In the genomic region with DNA sequence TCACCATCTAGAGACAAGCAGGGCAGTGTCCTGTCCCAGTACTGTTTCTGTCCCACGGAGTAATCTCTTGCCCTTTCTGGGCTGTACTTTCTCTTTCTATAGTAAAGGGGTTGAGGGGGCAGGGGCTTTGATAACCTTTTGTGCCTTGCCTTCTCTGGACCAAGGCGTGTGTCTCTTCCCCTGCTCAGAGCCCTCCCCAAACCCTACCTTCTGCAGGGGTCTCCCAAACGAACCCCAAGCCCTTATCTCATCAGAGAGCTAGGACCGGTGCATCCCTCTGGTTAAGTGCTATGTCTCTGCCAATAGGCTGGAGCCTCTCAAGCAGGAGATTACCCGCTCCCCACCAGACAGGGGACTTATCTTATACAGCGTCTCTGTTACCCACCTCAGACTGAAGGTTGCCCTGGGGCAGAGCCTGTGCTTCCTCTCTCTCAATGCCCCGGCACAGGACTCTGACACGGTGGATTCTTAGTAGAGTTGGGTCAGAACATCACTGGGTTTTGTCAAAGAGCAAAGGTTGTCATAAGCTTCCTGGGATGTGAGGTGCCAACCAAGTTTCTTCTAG, we compare ENCODE assay signal across 9 cellular contexts. TPM values are rescaled to one million over a fixed set of nuclear protein-coding genes. Genes with fewer than 3 reads are reported as not detected.
A peak's percentile ranks its signal among the peaks of the same experiment; 100 is the strongest.
DNase-seq lines count a peak whose midpoint lies in the region; ATAC-seq, FAIRE-seq and TF ChIP-seq lines count a peak whose summit lies in the region.
"Had no signal": no experiment of that assay in that cellular context is flagged by ENCODE, and none has a peak within 500 bp of the region (broad histone marks: within the 10 kb centered on the region; RNA-seq: fewer than 3 reads in every experiment).

No MANE protein-coding gene starts in this region.

- peak overlapping the region; percentile 36 for H3K27ac ChIP-seq in CD4-positive, alpha-beta T cell (ENCODE audit: low read depth, low read length)
- peak overlapping the region; percentile 20 for H3K27ac ChIP-seq in OCI-LY3 (ENCODE audit: low read length)
- H3K27ac ChIP-seq in coronary artery = peak overlapping the region; percentile 48 to 100
- peak overlapping the region in 1 of 4 donors; percentile 39 for H3K27ac ChIP-seq in pancreas

- WGBS in pancreas, 2 donors = 66 to 68% methylated on average over 8 of the region's 8 CpGs

- no peaks in the 10 kb centered on the region for H3K9me3 ChIP-seq in CD4-positive, alpha-beta T cell (ENCODE audit: control insufficient read depth, low read length)
- no peaks in the 10 kb centered on the region for H3K9me3 ChIP-seq in OCI-LY3 (ENCODE audit: insufficient read depth, low read length)
- H3K9me3 ChIP-seq in pancreas = no peaks in the 10 kb centered on the region

- H3K27me3 ChIP-seq in CD4-positive, alpha-beta T cell (ENCODE audit: control insufficient read depth, insufficient read depth, low read length) = no peaks in the 10 kb centered on the region
- H3K27me3 ChIP-seq in OCI-LY3 (ENCODE audit: low read depth, low read length) (no peaks in the 10 kb centered on the region), pancreas (no peaks in the 10 kb centered on the region)

- POLR2A ChIA-PET in CD4-positive, alpha-beta T cell (lab: Charles Lee) = interaction anchor here (0.7 to 4.2 kb wide), 4 partner anchors 9 to 50 kb away, joined by 3 to 33 read pairs (median 6); partner anchors contain the start of gene PIF1

- no peak for FAIRE-seq in pancreas (lab: Jason Lieb, UNC)

- H2AFZ ChIP-seq in OCI-LY3 (ENCODE audit: low read depth, low read length) = no peak overlapping the region

- H3K4me1 ChIP-seq in OCI-LY3 (ENCODE audit: low read length) = peaks cover 50% of the 10 kb centered on the region
- H3K4me1 ChIP-seq in pancreas = peaks cover 3 to 6% (median 4%) of the 10 kb centered on the region in 3 donors

- peak overlapping the region; percentile 83 for H3K27ac Mint-ChIP-seq in CD4-positive, alpha-beta T cell
- H3K27ac Mint-ChIP-seq in neural crest cell (ENCODE audit: unreplicated experiment) = no peak overlapping the region

- peak overlapping the region; percentile 56 for H3K9ac ChIP-seq in OCI-LY3 (ENCODE audit: low read length)

- peak; percentile 15 for ATAC-seq in CD4-positive, alpha-beta T cell (ENCODE audit: poor library complexity)
- ATAC-seq in pancreas (no peak), GM18858 (IDR thresholded peaks at IDR 0.05; ENCODE audit: unreplicated experiment) (no peak)
- ATAC-seq: PC-3 had no signal

- peaks cover 76% of the 10 kb centered on the region for H3K4me1 Mint-ChIP-seq in CD4-positive, alpha-beta T cell (ENCODE audit: low read depth)
- H3K4me1 Mint-ChIP-seq in neural crest cell = peaks cover 68% of the 10 kb centered on the region

- peak in 1 of 10 experiments; percentile 4 for DNase-seq in CD4-positive, alpha-beta T cell
- DNase-seq in coronary artery (ENCODE audit: low spot score) = no peak
- no peak for DNase-seq in neural crest cell (ENCODE audit: low read depth, low spot score)
- DNase-seq in pancreas = no peak
- DNase-seq in DMS 273 treated with DMSO at 0.1 percent for 48 hours (lab: John Stamatoyannopoulos, UW) = no peak
- DNase-seq in mesenteric fat pad (ENCODE audit: low spot score) = no peak
- DNase-seq: PC-3 had no signal

- H3K4me3 Mint-ChIP-seq in CD4-positive, alpha-beta T cell = peak overlapping the region; percentile 96
- peak overlapping the region; percentile 98 for H3K4me3 Mint-ChIP-seq in neural crest cell

- TF ChIP-seq CTCF in CD4-positive, alpha-beta T cell (IDR thresholded peaks at IDR 0.05) = no peak
- TF ChIP-seq CTCF in OCI-LY3 (IDR thresholded peaks at IDR 0.05; ENCODE audit: low read depth, low read length) (no peak), coronary artery (IDR thresholded peaks at IDR 0.05) (no peak), neural crest cell (conservative IDR thresholded peaks at IDR 0.05) (no peak), pancreas (IDR thresholded peaks at IDR 0.05) (no peak)

- intact Hi-C loops in CD4-positive, alpha-beta T cell (cut with DNase I, micrococcal nuclease) = loop anchor here in 1 of 2 experiments (5.0 to 10.0 kb wide), 2 partner anchors 143 to 340 kb away; partner anchors contain the start of genes CLPX and SPG21
- intact Hi-C loops in pancreas (cut with DNase I) = no loop called here

- no peaks in the 10 kb centered on the region for H3K9me3 Mint-ChIP-seq in CD4-positive, alpha-beta T cell
- no peaks in the 10 kb centered on the region for H3K9me3 Mint-ChIP-seq in neural crest cell

- peak overlapping the region; percentile 98 for H3K4me2 ChIP-seq in OCI-LY3 (ENCODE audit: low read length)

- CTCF ChIA-PET in CD4-positive, alpha-beta T cell (lab: Charles Lee) = interaction anchor here (0.7 to 2.3 kb wide), 4 partner anchors 9 to 61 kb away, joined by 3 to 6 read pairs (median 4); no protein-coding TSS in a partner anchor

- peaks cover 47% of the 10 kb centered on the region for H3K36me3 Mint-ChIP-seq in CD4-positive, alpha-beta T cell (ENCODE audit: low read depth)
- peaks cover 4% of the 10 kb centered on the region for H3K36me3 Mint-ChIP-seq in neural crest cell (ENCODE audit: low read depth)

- H3K79me2 ChIP-seq in OCI-LY3 (ENCODE audit: low read length) = peaks cover 70% of the 10 kb centered on the region

- H3K27me3 Mint-ChIP-seq in CD4-positive, alpha-beta T cell = no peaks in the 10 kb centered on the region
- no peaks in the 10 kb centered on the region for H3K27me3 Mint-ChIP-seq in neural crest cell (ENCODE audit: low read depth)

- H3K36me3 ChIP-seq in OCI-LY3 (replicated peaks; ENCODE audit: low read depth, low read length) = peaks cover 27% of the 10 kb centered on the region
- no peaks in the 10 kb centered on the region for H3K36me3 ChIP-seq in pancreas

- H3K4me3 ChIP-seq in OCI-LY3 (ENCODE audit: low read length) = peak overlapping the region; percentile 96
- peak overlapping the region; percentile 99 for H3K4me3 ChIP-seq in coronary artery
- H3K4me3 ChIP-seq in pancreas = peak overlapping the region in 1 of 4 donors; percentile 92

- peaks cover 58% of the 10 kb centered on the region for H4K20me1 ChIP-seq in OCI-LY3 (ENCODE audit: insufficient read depth, low read length)

RNA-seq across cellular contexts. Expression of gene PLEKHO2, which starts 2.9 kb away (rescaled TPM):
- 1 to 10 TPM; 5.6 to 5.9 TPM for total RNA-seq in CD4-positive, alpha-beta T cell
- total RNA-seq in neural crest cell (18.2 and 18.9 TPM in 2 replicates), pancreas (10 to 100 TPM in 1 of 6 donors, 1 to 10 TPM in 5; 1.3 to 13.5 (median 4.4) TPM), mesenteric fat pad (87.5 TPM)
- 1 to 10 TPM; 5.0 to 7.4 TPM for polyA plus RNA-seq in pancreas

RNA-seq across cellular contexts. Expression of gene PIF1, which starts 19.2 kb away (rescaled TPM):
- total RNA-seq in CD4-positive, alpha-beta T cell = under 1 TPM; 0.22 to 0.27 TPM
- total RNA-seq in neural crest cell (53.2 and 62.7 TPM in 2 replicates), pancreas (under 1 TPM in 4 of 6 donors, not detected in 2; 0.06 to 0.66 (median 0.31) TPM), mesenteric fat pad (1.6 TPM)
- polyA plus RNA-seq in pancreas = under 1 TPM; 0.38 to 0.47 TPM

Comparison
In these comparisons a context has a peak if more than half of its experiments do, and no peak if none do; other contexts are left out.
1. RNA of gene PIF1, which starts 19.2 kb away (total RNA-seq): 53.2 to 62.7 TPM in neural crest cell; 1.6 TPM in mesenteric fat pad (single experiment), 0.22 to 0.27 TPM in CD4-positive, alpha-beta T cell and 0.06 to 0.66 TPM in pancreas; every median in the first group is over 10 times any median in the second.